In genomic region chr12:46472893-46473633, GRCh38 we compare ENCODE assay signal across 9 cellular contexts.
DNase-seq lines count a peak whose midpoint lies in the region; ATAC-seq and TF ChIP-seq lines count a peak whose summit lies in the region.
"Had no signal": no experiment of that assay in that cellular context is flagged by ENCODE, and none has a peak within 500 bp of the region (broad histone marks: within the 10 kb centered on the region; RNA-seq: fewer than 3 reads in every experiment).

No MANE protein-coding gene starts in this region.

- ATAC-seq in stimulated activated naive CD8-positive, alpha-beta T cell treated with anti-CD3 and anti-CD28 coated beads, Interleukin-15, amount 100 ng/mL, for 72 hours, result no peak
- no peak for ATAC-seq in HG03280 (IDR thresholded peaks at IDR 0.05; ENCODE audit: unreplicated experiment)

- no peak for TF ChIP-seq POLR2A in Peyer's patch (IDR thresholded peaks at IDR 0.05)

- peak overlapping the region; percentile 56 to 68 for H3K4me3 Mint-ChIP-seq in stimulated activated naive CD8-positive, alpha-beta T cell treated with anti-CD3 and anti-CD28 coated beads, Interleukin-15, amount 100 ng/mL, for 72 hours
- H3K4me3 Mint-ChIP-seq: CD4-positive, CD25-positive, alpha-beta regulatory T cell had no signal

- peaks cover 0 to 31% (median 3%) of the 10 kb centered on the region in 4 donors for H3K4me1 ChIP-seq in Peyer's patch

- TF ChIP-seq CTCF in Peyer's patch (IDR thresholded peaks at IDR 0.05), result no peak
- TF ChIP-seq CTCF in foreskin fibroblast (IDR thresholded peaks at IDR 0.05; ENCODE audit: low read depth, low read length), result no peak

- DNase-seq in NCI-H524 (lab: John Stamatoyannopoulos, UW) (peak; percentile 7 to 37), NCI-H524 treated with DMSO at 0.1 percent for 48 hours (lab: John Stamatoyannopoulos, UW) (no peak), Peyer's patch (no peak), foreskin fibroblast (peak; percentile 53 to 83), cortex of kidney (lab: John Stamatoyannopoulos, UW) (no peak)
- no peak for DNase-seq in stimulated activated naive CD8-positive, alpha-beta T cell treated with anti-CD3 and anti-CD28 coated beads, Interleukin-15, amount 100 ng/mL, for 72 hours
- DNase-seq in activated effector memory CD4-positive, alpha-beta T cell treated with anti-CD3 and anti-CD28 coated beads, Interleukin-2, amount 50 U/mL, for 16 hours, result no peak
- DNase-seq: CD4-positive, CD25-positive, alpha-beta regulatory T cell had no signal

- H3K9me3 ChIP-seq in Peyer's patch, result no peaks in the 10 kb centered on the region

- no peaks in the 10 kb centered on the region for H3K27me3 ChIP-seq in Peyer's patch

- no peaks in the 10 kb centered on the region for H3K27me3 Mint-ChIP-seq in stimulated activated naive CD8-positive, alpha-beta T cell treated with anti-CD3 and anti-CD28 coated beads, Interleukin-15, amount 100 ng/mL, for 72 hours
- H3K27me3 Mint-ChIP-seq: CD4-positive, CD25-positive, alpha-beta regulatory T cell had no signal

- no peak overlapping the region for H3K4me3 ChIP-seq in Peyer's patch
- H3K4me3 ChIP-seq in foreskin fibroblast (ENCODE audit: low read depth in 1 of 2, low read length in 2 of 2), result no peak overlapping the region

- H3K27ac Mint-ChIP-seq in stimulated activated naive CD8-positive, alpha-beta T cell treated with anti-CD3 and anti-CD28 coated beads, Interleukin-15, amount 100 ng/mL, for 72 hours, result peak overlapping the region in 1 of 2 donors; percentile 14

- H3K36me3 ChIP-seq in Peyer's patch, result no peaks in the 10 kb centered on the region

- H3K4me1 Mint-ChIP-seq in stimulated activated naive CD8-positive, alpha-beta T cell treated with anti-CD3 and anti-CD28 coated beads, Interleukin-15, amount 100 ng/mL, for 72 hours, result peaks cover 41% of the 10 kb centered on the region

- no peaks in the 10 kb centered on the region for H3K9me3 Mint-ChIP-seq in stimulated activated naive CD8-positive, alpha-beta T cell treated with anti-CD3 and anti-CD28 coated beads, Interleukin-15, amount 100 ng/mL, for 72 hours

- H3K27ac ChIP-seq in Peyer's patch, result peak overlapping the region; percentile 6 to 79 (median 49)

Comparison
In these comparisons a context has a peak if more than half of its experiments do, and no peak if none do; other contexts are left out.
1. DNase-seq: peak in NCI-H524 (2 of 2) and foreskin fibroblast (2 of 2); none in NCI-H524 treated with DMSO at 0.1 percent for 48 hours (single experiment), Peyer's patch (0 of 3), stimulated activated naive CD8-positive, alpha-beta T cell treated with anti-CD3 and anti-CD28 coated beads, Interleukin-15, amount 100 ng/mL, for 72 hours (0 of 2), cortex of kidney (single experiment) and activated effector memory CD4-positive, alpha-beta T cell treated with anti-CD3 and anti-CD28 coated beads, Interleukin-2, amount 50 U/mL, for 16 hours (single experiment).